Comparison of ENCODE assay signal across 8 cellular contexts in genomic region chr14:75277000-75277795, GRCh38. TPM values are rescaled to one million over a fixed set of nuclear protein-coding genes. Genes with fewer than 3 reads are reported as not detected.
DNase-seq lines count a peak whose midpoint lies in the region; ATAC-seq and TF ChIP-seq lines count a peak whose summit lies in the region.

No MANE protein-coding gene starts in this region.

- no peak overlapping the region for H2BK15ac ChIP-seq in H9 (ENCODE audit: low read depth, low read length)

- no peaks in the 10 kb centered on the region for H3K79me2 ChIP-seq in H9 (ENCODE audit: insufficient read depth, low read length)

- intact Hi-C loops in lower leg skin (cut with DNase I; ENCODE audit: low total_unique reads) = no loop called here

- no peak overlapping the region for H2BK5ac ChIP-seq in H9 (ENCODE audit: insufficient read length, low read length)

- no peak overlapping the region for H3K56ac ChIP-seq in H9 (ENCODE audit: insufficient read length, low read depth, low read length)

- peaks cover 0 to 3% of the 10 kb centered on the region in 2 experiments; a peak in 2 of 5 replicates for H3K9me3 Mint-ChIP-seq in H9
- H3K9me3 Mint-ChIP-seq in stimulated activated memory B cell treated with anti-CD40 and anti-IgM and Interleukin-4, amounts not matched to agents 10 μg/mL and 1 μg/mL and 100 μg/mL, for 72 hours = no peaks in the 10 kb centered on the region

- peak overlapping the region; percentile 87 for H3K4me3 ChIP-seq in BJ (ENCODE audit: low read depth, low read length)
- H3K4me3 ChIP-seq in effector memory CD4-positive, alpha-beta T cell (ENCODE audit: insufficient read depth, low read depth, low read length, poor library complexity, severe bottlenecking) = peak overlapping the region; percentile 97
- peak overlapping the region; percentile 65 for H3K4me3 ChIP-seq in lower leg skin (ENCODE audit: low read depth, poor library complexity, severe bottlenecking)

- peak; percentile 82 for DNase-seq in BJ (ENCODE audit: low read depth)
- DNase-seq in H9 = peak; percentile 85
- peak; percentile 77 for DNase-seq in NCI-H460 (ENCODE audit: extremely low read depth, low read depth)
- DNase-seq in activated CD4-positive, alpha-beta T cell treated with anti-CD3 and anti-CD28 coated beads, Interleukin-2, amount 50 U/mL, for 48 hours = peak; percentile 45 to 55
- DNase-seq in effector memory CD4-positive, alpha-beta T cell = peak; percentile 72 to 76 (median 73)
- peak; percentile 88 to 98 for DNase-seq in lower leg skin (ENCODE audit: low spot score in 2 of 2)

- no peak overlapping the region for H3K23ac ChIP-seq in H9 (ENCODE audit: insufficient read length, low read depth, low read length)

- H4K8ac ChIP-seq in H9 (replicated peaks; ENCODE audit: insufficient read length, low read depth, low read length) = no peak overlapping the region

- H3K4me3 Mint-ChIP-seq in H9 = peak overlapping the region; percentile 90 to 96
- H3K4me3 Mint-ChIP-seq in stimulated activated memory B cell treated with anti-CD40 and anti-IgM and Interleukin-4, amounts not matched to agents 10 μg/mL and 1 μg/mL and 100 μg/mL, for 72 hours = peak overlapping the region; percentile 82

- no peaks in the 10 kb centered on the region for H3K79me1 ChIP-seq in H9 (ENCODE audit: insufficient read depth, low read depth, low read length, poor library complexity, severe bottlenecking)

- peaks cover 18% of the 10 kb centered on the region for H3K36me3 ChIP-seq in BJ (ENCODE audit: control insufficient read depth, insufficient read depth, low read length)
- peaks cover 25% of the 10 kb centered on the region for H3K36me3 ChIP-seq in effector memory CD4-positive, alpha-beta T cell (ENCODE audit: control insufficient read depth, insufficient read depth, low read length)

- H2BK12ac ChIP-seq in H9 (ENCODE audit: insufficient read length, low read depth, low read length) = peak overlapping the region; percentile 71

- H3K27me3 ChIP-seq in BJ (ENCODE audit: control insufficient read depth, insufficient read depth, low read length) (no peaks in the 10 kb centered on the region), H9 (ENCODE audit: insufficient read depth, low read length) (no peaks in the 10 kb centered on the region; the same call in 1 of the 2 replicates)
- H3K27me3 ChIP-seq in effector memory CD4-positive, alpha-beta T cell (replicated peaks; ENCODE audit: control insufficient read depth, insufficient read depth, low read length, poor library complexity, severe bottlenecking) = no peaks in the 10 kb centered on the region

- H3K9me3 ChIP-seq in H9 (ENCODE audit: control insufficient read depth, low read depth, low read length) = no peaks in the 10 kb centered on the region
- H3K9me3 ChIP-seq in effector memory CD4-positive, alpha-beta T cell (ENCODE audit: control insufficient read depth, low read length) = no peaks in the 10 kb centered on the region

- no peak overlapping the region for H2AFZ ChIP-seq in H9 (ENCODE audit: low read length)

- peak overlapping the region in 2 of 3 experiments; percentile 94 to 97; a peak in 5 of 7 replicates for H3K27ac Mint-ChIP-seq in H9
- peak overlapping the region; percentile 75 for H3K27ac Mint-ChIP-seq in stimulated activated memory B cell treated with anti-CD40 and anti-IgM and Interleukin-4, amounts not matched to agents 10 μg/mL and 1 μg/mL and 100 μg/mL, for 72 hours

- peak overlapping the region; percentile 10 for H4K91ac ChIP-seq in H9 (ENCODE audit: insufficient read length, low read depth, low read length)

- no peak overlapping the region for H3K27ac ChIP-seq in H9 (ENCODE audit: insufficient read length, low read depth, low read length)
- peak overlapping the region; percentile 86 for H3K27ac ChIP-seq in effector memory CD4-positive, alpha-beta T cell (ENCODE audit: insufficient read depth, low read length, poor library complexity, severe bottlenecking)

- peak overlapping the region; percentile 87 for H3K9ac ChIP-seq in H9 (ENCODE audit: extremely low read depth, insufficient read length, low read length)

- peaks cover 76% of the 10 kb centered on the region for H3K27me3 Mint-ChIP-seq in H9 (ENCODE audit: low read depth)
- peaks cover 60% of the 10 kb centered on the region for H3K27me3 Mint-ChIP-seq in stimulated activated memory B cell treated with anti-CD40 and anti-IgM and Interleukin-4, amounts not matched to agents 10 μg/mL and 1 μg/mL and 100 μg/mL, for 72 hours

- no peak overlapping the region for H4K5ac ChIP-seq in H9 (ENCODE audit: insufficient read length, low read depth, low read length)

- H2BK20ac ChIP-seq in H9 (ENCODE audit: low read depth, low read length, poor library complexity, severe bottlenecking) = no peak overlapping the region

- H3K18ac ChIP-seq in H9 (ENCODE audit: insufficient read length, low read depth, low read length) = peak overlapping the region; percentile 91

- peaks cover 15 to 27% (median 20%) of the 10 kb centered on the region in 3 experiments for H3K36me3 Mint-ChIP-seq in H9 (ENCODE audit: insufficient read depth in 1 of 3, low read depth in 3 of 3)
- peaks cover 19% of the 10 kb centered on the region for H3K36me3 Mint-ChIP-seq in stimulated activated memory B cell treated with anti-CD40 and anti-IgM and Interleukin-4, amounts not matched to agents 10 μg/mL and 1 μg/mL and 100 μg/mL, for 72 hours

- CTCF ChIA-PET in BJ (lab: Yijun Ruan, JAX) = interaction anchor here (0.5 to 2.2 kb wide), 8 partner anchors 10 to 377 kb away, joined by 3 to 14 read pairs (median 4); no protein-coding TSS in a partner anchor

- H4K20me1 ChIP-seq in H9 (ENCODE audit: control insufficient read depth, insufficient read depth, insufficient read length) = no peaks in the 10 kb centered on the region

- POLR2A ChIA-PET in BJ (lab: Charles Lee) = interaction anchor here (1.3 kb wide), 1 partner anchor 10 kb away, joined by 6 read pairs; no protein-coding TSS in a partner anchor

- H2BK120ac ChIP-seq in H9 (ENCODE audit: low read depth, low read length, poor library complexity, severe bottlenecking) = peak overlapping the region; percentile 76

- peak; percentile 18 for ATAC-seq in stimulated activated memory B cell treated with anti-CD40 and anti-IgM and Interleukin-4, amounts not matched to agents 10 μg/mL and 1 μg/mL and 100 μg/mL, for 72 hours
- ATAC-seq in GM19397 (IDR thresholded peaks at IDR 0.05; ENCODE audit: unreplicated experiment) = no peak

- H3K14ac ChIP-seq in H9 (ENCODE audit: insufficient read depth, low read length) = peak overlapping the region; percentile 96

- H3T11ph ChIP-seq in H9 (ENCODE audit: low read length) = no peak overlapping the region

- peaks cover 3% of the 10 kb centered on the region; the same call in 1 of the 2 replicates for H3K4me1 ChIP-seq in H9 (ENCODE audit: insufficient read depth, low read length)
- peaks cover 42% of the 10 kb centered on the region for H3K4me1 ChIP-seq in effector memory CD4-positive, alpha-beta T cell (ENCODE audit: control insufficient read depth, insufficient read depth, low read length, poor library complexity, severe bottlenecking)

- H3K4ac ChIP-seq in H9 (ENCODE audit: low read depth, low read length) = peak overlapping the region; percentile 77; the same call in 1 of the 2 replicates

- H3K4me1 Mint-ChIP-seq in H9 = peaks cover 29 to 38% of the 10 kb centered on the region in 2 experiments
- peaks cover 58% of the 10 kb centered on the region for H3K4me1 Mint-ChIP-seq in stimulated activated memory B cell treated with anti-CD40 and anti-IgM and Interleukin-4, amounts not matched to agents 10 μg/mL and 1 μg/mL and 100 μg/mL, for 72 hours

- H3K4me2 ChIP-seq in H9 (ENCODE audit: insufficient read depth, insufficient read length, low read length) = peak overlapping the region; percentile 73

- H2AK5ac ChIP-seq in H9 (ENCODE audit: insufficient read length, low read length) = no peak overlapping the region

- WGBS in H9 (ENCODE audit: extremely low coverage, insufficient read length, low lambda C conversion rate) = no CpG with 5 or more reads among the region's 81 CpGs
- WGBS in lower leg skin, 2 donors = 0% methylated on average over 39 to 54 of the region's 81 CpGs

- H3K23me2 ChIP-seq in H9 (ENCODE audit: insufficient read length, low read depth, low read length, poor library complexity, severe bottlenecking) = peaks cover 25% of the 10 kb centered on the region

- TF ChIP-seq CTCF in BJ (IDR thresholded peaks at IDR 0.05; ENCODE audit: insufficient read depth, low read depth, low read length) (no peak), H9 (conservative IDR thresholded peaks at IDR 0.05) (no peak), lower leg skin (IDR thresholded peaks at IDR 0.05) (no peak)

- TF ChIP-seq POLR2A in lower leg skin (IDR thresholded peaks at IDR 0.05) = peak in 1 of 2 donors; percentile 72

RNA-seq across cellular contexts. Expression of gene FOS, which starts 1.4 kb away (rescaled TPM):
- polyA plus RNA-seq in BJ (2011; rRNA removed) = 57.8 and 84.1 TPM in 2 replicates
- 114 and 166 TPM in 2 replicates for polyA minus RNA-seq in BJ (2011; rRNA and poly(A)+ RNA removed)
- total RNA-seq in H9 (2021) (28.1 and 33.9 TPM in 2 replicates), lower leg skin (100 to 1,000 TPM; 154 to 448 (median 330) TPM)
- total RNA-seq in NCI-H460 (2014; rRNA removed; shearing (Covaris generic)) = 16.4 and 18.7 TPM in 2 replicates
- 11.3 and 22.7 TPM in 2 replicates for polyA plus RNA-seq in NCI-H460 (2014; cell fraction: nucleus; rRNA removed)
